ENCODE assay signal across 1 cellular context in genomic region chr9:105911104-105911911, GRCh38.
A peak's percentile ranks its signal among the peaks of the same experiment; 100 is the strongest.
TF ChIP-seq lines count a peak whose summit lies in the region.

No MANE protein-coding gene starts in this region.

TF ChIP-seq in H1, 55 proteins besides CTCF, POLR2A, EP300 and RAD21 (continued from another document):
- TF ChIP-seq CHD7 (IDR thresholded peaks at IDR 0.05; ENCODE audit: insufficient replicate concordance, low read length) (peak; percentile 33), POLR2AphosphoS5 (IDR thresholded peaks at IDR 0.05; ENCODE audit: low read depth, low read length) (no peak), JUND (IDR thresholded peaks at IDR 0.05; ENCODE audit: low read length) (no peak), SP4 (IDR thresholded peaks at IDR 0.05; ENCODE audit: low read length) (no peak), CBX8 (IDR thresholded peaks at IDR 0.05; ENCODE audit: borderline replicate concordance, low read depth, low read length) (no peak), MAX (IDR thresholded peaks at IDR 0.05) (no peak), ZNF274 (IDR thresholded peaks at IDR 0.05; ENCODE audit: borderline replicate concordance, extremely low read depth, low read length) (no peak), GTF2F1 (IDR thresholded peaks at IDR 0.05; ENCODE audit: borderline replicate concordance, low read depth, low read length) (no peak), RBBP5 (IDR thresholded peaks at IDR 0.05; ENCODE audit: borderline replicate concordance, low read depth, low read length) (peak; percentile 96), RFX5 (IDR thresholded peaks at IDR 0.05; ENCODE audit: borderline replicate concordance, low read depth, low read length) (no peak), BACH1 (IDR thresholded peaks at IDR 0.05; ENCODE audit: low read length) (no peak), SUZ12 (IDR thresholded peaks at IDR 0.05; ENCODE audit: low read length) (no peak), CREB1 (IDR thresholded peaks at IDR 0.05) (no peak), SIN3A (conservative IDR thresholded peaks at IDR 0.05 in 1 of 2, IDR thresholded peaks at IDR 0.05 in 1 of 2; ENCODE audit: low read depth in 1 of 2, low read length in 2 of 2) (no peak), PHF8 (conservative IDR thresholded peaks at IDR 0.05; ENCODE audit: low read depth, low read length) (no peak), CTBP2 (IDR thresholded peaks at IDR 0.05; ENCODE audit: borderline replicate concordance, insufficient read depth, insufficient read length, low read length) (no peak), HDAC2 (IDR thresholded peaks at IDR 0.05; ENCODE audit: borderline replicate concordance in 1 of 2, low read depth in 2 of 2, low read length in 2 of 2) (no peak), ASH2L (IDR thresholded peaks at IDR 0.05; ENCODE audit: low read length) (peak; percentile 96), POU5F1 (IDR thresholded peaks at IDR 0.05; ENCODE audit: low read depth, low read length) (no peak), ATF2 (IDR thresholded peaks at IDR 0.05; ENCODE audit: low read length) (no peak), BRCA1 (IDR thresholded peaks at IDR 0.05; ENCODE audit: low read depth, low read length) (no peak), NRF1 (IDR thresholded peaks at IDR 0.05; ENCODE audit: low read depth, low read length) (no peak), EGR1 (IDR thresholded peaks at IDR 0.05; ENCODE audit: borderline replicate concordance, low read depth, low read length) (no peak), CHD1 (IDR thresholded peaks at IDR 0.05; ENCODE audit: low read depth, low read length) (no peak), KDM5A (IDR thresholded peaks at IDR 0.05; ENCODE audit: low read length) (no peak), YY1 (IDR thresholded peaks at IDR 0.05; ENCODE audit: low read depth, low read length) (no peak), BCL11A (IDR thresholded peaks at IDR 0.05; ENCODE audit: low read depth in 2 of 2, low read length in 2 of 2) (no peak), MAFK (IDR thresholded peaks at IDR 0.05; ENCODE audit: low read depth, low read length) (no peak), SIX5 (IDR thresholded peaks at IDR 0.05; ENCODE audit: low read depth, low read length) (no peak), SAP30 (IDR thresholded peaks at IDR 0.05; ENCODE audit: insufficient read depth, insufficient replicate concordance, low read length) (no peak), EZH2 (IDR thresholded peaks at IDR 0.05; ENCODE audit: low read depth, low read length, severe bottlenecking) (no peak), TEAD4 (IDR thresholded peaks at IDR 0.05; ENCODE audit: low read depth, low read length) (peak; percentile 100)
